Comparison of ENCODE assay signal across 9 cellular contexts in the genomic region with DNA sequence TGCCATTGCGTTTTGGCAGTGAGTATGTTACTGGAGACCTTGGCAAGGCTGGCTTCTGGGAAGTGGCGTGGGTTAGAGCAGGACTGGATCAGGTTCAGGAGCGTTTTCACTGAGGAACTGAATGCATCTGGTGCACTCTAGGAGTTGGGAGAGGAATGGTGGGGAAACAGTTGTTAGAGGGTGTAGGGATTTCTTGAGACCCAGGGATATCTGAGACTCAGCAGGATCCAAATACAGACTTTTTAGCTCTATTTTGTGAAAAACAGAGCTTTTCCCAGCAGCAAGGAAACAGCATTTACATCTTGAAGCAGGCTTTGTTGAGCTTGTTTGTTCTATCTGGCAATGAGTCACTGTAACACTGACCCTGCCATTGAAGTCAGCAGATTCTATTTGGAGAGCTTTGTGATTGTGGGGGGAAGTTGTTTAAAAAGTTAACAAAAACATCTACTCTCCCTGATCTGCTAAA. TPM values are rescaled to one million over a fixed set of nuclear protein-coding genes. Genes with fewer than 3 reads are reported as not detected.
A peak's percentile ranks its signal among the peaks of the same experiment; 100 is the strongest.
DNase-seq lines count a peak whose midpoint lies in the region; ATAC-seq lines count a peak whose summit lies in the region.
"Had no signal": no experiment of that assay in that cellular context is flagged by ENCODE, and none has a peak within 500 bp of the region (broad histone marks: within the 10 kb centered on the region; RNA-seq: fewer than 3 reads in every experiment).

No MANE protein-coding gene starts in this region.

- H3K9me3 ChIP-seq in CD4-positive, alpha-beta memory T cell (ENCODE audit: control insufficient read depth in 1 of 2, low read length in 2 of 2): no peaks in the 10 kb centered on the region

- no peaks in the 10 kb centered on the region for H3K36me3 ChIP-seq in H7 (replicated peaks; ENCODE audit: control insufficient read depth, insufficient read depth, low read length)
- H3K36me3 ChIP-seq in CD4-positive, alpha-beta memory T cell (ENCODE audit: insufficient read depth, low read length): no peaks in the 10 kb centered on the region

- H3K36me3 Mint-ChIP-seq in CD4-positive, alpha-beta memory T cell: no peaks in the 10 kb centered on the region

- H3K4me3 Mint-ChIP-seq in CD4-positive, alpha-beta memory T cell: no peak overlapping the region

- H3K27me3 Mint-ChIP-seq in CD4-positive, alpha-beta memory T cell: peaks cover 2 to 7% of the 10 kb centered on the region in 2 donors

- no peak overlapping the region for H3K4me3 ChIP-seq in H7 (ENCODE audit: insufficient read depth, low read depth, low read length)
- H3K4me3 ChIP-seq in skeletal muscle cell (ENCODE audit: low read depth, low read length): no peak overlapping the region
- H3K4me3 ChIP-seq in CD4-positive, alpha-beta memory T cell (ENCODE audit: low read length in 2 of 2): no peak overlapping the region

- no peak overlapping the region for H3K27ac ChIP-seq in CD4-positive, alpha-beta memory T cell (ENCODE audit: low read depth, low read length)

- H3K27ac Mint-ChIP-seq in CD4-positive, alpha-beta memory T cell: no peak overlapping the region

- POLR2A ChIA-PET in CD4-positive, alpha-beta memory T cell (lab: Charles Lee; ENCODE audit: partially characterized antibody): no interaction called here

- no peaks in the 10 kb centered on the region for H3K9me3 Mint-ChIP-seq in CD4-positive, alpha-beta memory T cell

- H3K4me1 ChIP-seq in CD4-positive, alpha-beta memory T cell (ENCODE audit: insufficient read depth, low read length): no peaks in the 10 kb centered on the region

- peaks cover 0 to 1% (median 0%) of the 10 kb centered on the region in 4 donors for H3K4me1 Mint-ChIP-seq in CD4-positive, alpha-beta memory T cell

- no peak for ATAC-seq in HG03039 (IDR thresholded peaks at IDR 0.05; ENCODE audit: unreplicated experiment)

- DNase-seq in H7 (peak; percentile 8), brain pericyte (ENCODE audit: low read depth, low spot score) (peak; percentile 21), iPS-NIHi7 (ENCODE audit: extremely low spot score) (peak; percentile 59), skeletal muscle cell (ENCODE audit: low read depth) (peak; percentile 30), MV-4-11 (lab: John Stamatoyannopoulos, UW) (no peak), hepatic stellate cell (ENCODE audit: low spot score) (no peak)
- no peak for DNase-seq in CD4-positive, alpha-beta memory T cell
- DNase-seq: stimulated activated naive CD4-positive, alpha-beta T cell had no signal

- H3K27me3 ChIP-seq in H7 (ENCODE audit: control insufficient read depth, insufficient read depth, low read length): no peaks in the 10 kb centered on the region
- no peaks in the 10 kb centered on the region for H3K27me3 ChIP-seq in CD4-positive, alpha-beta memory T cell (ENCODE audit: insufficient read depth, low read length)

- intact Hi-C loops in CD4-positive, alpha-beta memory T cell (cut with micrococcal nuclease): no loop called here

- CTCF ChIA-PET in CD4-positive, alpha-beta memory T cell (lab: Charles Lee; ENCODE audit: partially characterized antibody): interaction anchor here (1.4 kb wide), 1 partner anchor 12 kb away, joined by 5 read pairs; no protein-coding TSS in a partner anchor

RNA-seq across cellular contexts. Expression of gene NRIP1, which starts 56.9 kb away (rescaled TPM):
- total RNA-seq in H7 (2014; rRNA removed; shearing (Covaris generic)): 16.6 and 17.5 TPM in 2 replicates
- total RNA-seq in CD4-positive, alpha-beta memory T cell: 10 to 100 TPM; 22.8 to 24.5 TPM
- 10 to 100 TPM; 17.4 to 21.4 TPM for polyA plus RNA-seq in CD4-positive, alpha-beta memory T cell

Comparison
In these comparisons a context has a peak if more than half of its experiments do, and no peak if none do; other contexts are left out.
1. DNase-seq: peak in H7 (single experiment), brain pericyte (single experiment), iPS-NIHi7 (single experiment) and skeletal muscle cell (single experiment); none in CD4-positive, alpha-beta memory T cell (0 of 5), MV-4-11 (single experiment) and hepatic stellate cell (single experiment).